ENCODE assay signal across 2 cellular contexts in the genomic region with DNA sequence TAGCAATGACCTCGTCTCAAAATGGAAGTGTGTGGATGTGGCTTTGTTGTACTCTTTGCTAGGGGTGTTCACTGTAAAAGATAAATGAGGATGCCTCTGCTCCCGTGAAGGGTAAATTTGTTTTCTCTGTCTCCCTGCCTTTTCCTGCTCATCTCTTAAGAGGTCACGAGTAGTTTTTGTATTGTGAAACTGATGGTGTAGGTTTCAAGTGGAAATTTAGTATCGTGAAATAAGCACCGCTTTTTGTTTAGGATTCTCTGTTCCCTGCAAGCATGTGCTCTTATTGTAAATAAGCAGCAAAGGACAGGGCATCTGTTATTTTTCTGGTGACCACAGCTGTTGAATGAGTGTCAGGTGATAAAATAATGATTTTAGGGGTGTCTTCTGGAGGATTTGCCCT.
TF ChIP-seq lines count a peak whose summit lies in the region.

No MANE protein-coding gene starts in this region.

TF ChIP-seq in IMR-90, 13 proteins besides CTCF, POLR2A, EP300 and RAD21:
- TF ChIP-seq BHLHE40 (IDR thresholded peaks at IDR 0.05; ENCODE audit: low read depth, low read length) (no peak), CHD1 (IDR thresholded peaks at IDR 0.05; ENCODE audit: low read depth, low read length) (no peak), RFX5 (IDR thresholded peaks at IDR 0.05; ENCODE audit: low read depth, low read length) (no peak), CEBPB (IDR thresholded peaks at IDR 0.05; ENCODE audit: low read depth, low read length) (no peak), MAFK (IDR thresholded peaks at IDR 0.05; ENCODE audit: low read depth, low read length) (no peak), MXI1 (IDR thresholded peaks at IDR 0.05; ENCODE audit: borderline replicate concordance, low read depth, low read length) (no peak), SMC3 (IDR thresholded peaks at IDR 0.05; ENCODE audit: low read depth, low read length) (no peak), FOS (IDR thresholded peaks at IDR 0.05; ENCODE audit: low read depth, low read length) (no peak), RCOR1 (IDR thresholded peaks at IDR 0.05; ENCODE audit: insufficient replicate concordance, low read length) (no peak), MAZ (IDR thresholded peaks at IDR 0.05; ENCODE audit: borderline replicate concordance, low read depth, low read length) (no peak)
- TF ChIP-seq, protein P1, sequence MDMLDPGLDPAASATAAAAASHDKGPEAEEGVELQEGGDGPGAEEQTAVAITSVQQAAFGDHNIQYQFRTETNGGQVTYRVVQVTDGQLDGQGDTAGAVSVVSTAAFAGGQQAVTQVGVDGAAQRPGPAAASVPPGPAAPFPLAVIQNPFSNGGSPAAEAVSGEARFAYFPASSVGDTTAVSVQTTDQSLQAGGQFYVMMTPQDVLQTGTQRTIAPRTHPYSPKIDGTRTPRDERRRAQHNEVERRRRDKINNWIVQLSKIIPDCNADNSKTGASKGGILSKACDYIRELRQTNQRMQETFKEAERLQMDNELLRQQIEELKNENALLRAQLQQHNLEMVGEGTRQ (IDR thresholded peaks at IDR 0.05; ENCODE audit: low read depth, low read length) = no peak
- TF ChIP-seq, protein P2, sequence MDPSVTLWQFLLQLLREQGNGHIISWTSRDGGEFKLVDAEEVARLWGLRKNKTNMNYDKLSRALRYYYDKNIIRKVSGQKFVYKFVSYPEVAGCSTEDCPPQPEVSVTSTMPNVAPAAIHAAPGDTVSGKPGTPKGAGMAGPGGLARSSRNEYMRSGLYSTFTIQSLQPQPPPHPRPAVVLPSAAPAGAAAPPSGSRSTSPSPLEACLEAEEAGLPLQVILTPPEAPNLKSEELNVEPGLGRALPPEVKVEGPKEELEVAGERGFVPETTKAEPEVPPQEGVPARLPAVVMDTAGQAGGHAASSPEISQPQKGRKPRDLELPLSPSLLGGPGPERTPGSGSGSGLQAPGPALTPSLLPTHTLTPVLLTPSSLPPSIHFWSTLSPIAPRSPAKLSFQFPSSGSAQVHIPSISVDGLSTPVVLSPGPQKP (IDR thresholded peaks at IDR 0.05; ENCODE audit: borderline replicate concordance, low read depth, low read length) = no peak

TF ChIP-seq in H1, 55 proteins besides CTCF, POLR2A, EP300 and RAD21:
- no peak for TF ChIP-seq CHD1 (IDR thresholded peaks at IDR 0.05; ENCODE audit: low read depth, low read length)
- TF ChIP-seq TBP (IDR thresholded peaks at IDR 0.05; ENCODE audit: low read depth, low read length) = no peak
- no peak for TF ChIP-seq HDAC6 (IDR thresholded peaks at IDR 0.05; ENCODE audit: low read depth, low read length)
- TF ChIP-seq BACH1 (IDR thresholded peaks at IDR 0.05; ENCODE audit: low read length) = no peak
- TF ChIP-seq EGR1 (IDR thresholded peaks at IDR 0.05; ENCODE audit: borderline replicate concordance, low read depth, low read length) = no peak
- TF ChIP-seq SIX5 (IDR thresholded peaks at IDR 0.05; ENCODE audit: low read depth, low read length) = no peak
- no peak for TF ChIP-seq PHF8 (conservative IDR thresholded peaks at IDR 0.05; ENCODE audit: low read depth, low read length)
- no peak for TF ChIP-seq CREB1 (IDR thresholded peaks at IDR 0.05)
- no peak for TF ChIP-seq TAF1 (IDR thresholded peaks at IDR 0.05; ENCODE audit: low read depth, low read length)
- no peak for TF ChIP-seq CBX8 (IDR thresholded peaks at IDR 0.05; ENCODE audit: borderline replicate concordance, low read depth, low read length)
- TF ChIP-seq NRF1 (IDR thresholded peaks at IDR 0.05; ENCODE audit: low read depth, low read length) = no peak
- TF ChIP-seq, protein P1 (IDR thresholded peaks at IDR 0.05; ENCODE audit: low read length) = no peak
- TF ChIP-seq TEAD4 (IDR thresholded peaks at IDR 0.05; ENCODE audit: low read depth, low read length) = no peak
